In genomic region chr20:2101935-2102584, GRCh38 we compare ENCODE assay signal across 8 cellular contexts.
A peak's percentile ranks its signal among the peaks of the same experiment; 100 is the strongest.
DNase-seq lines count a peak whose midpoint lies in the region; ATAC-seq and TF ChIP-seq lines count a peak whose summit lies in the region.

No MANE protein-coding gene starts in this region.

- no peaks in the 10 kb centered on the region for H3K27me3 Mint-ChIP-seq in central memory CD8-positive, alpha-beta T cell

- H3K36me3 Mint-ChIP-seq in central memory CD8-positive, alpha-beta T cell (ENCODE audit: insufficient read depth), result peaks cover 19% of the 10 kb centered on the region

- peak; percentile 86 for TF ChIP-seq POLR2A in GM19193 (IDR thresholded peaks at IDR 0.05; ENCODE audit: extremely low read depth, insufficient read depth, insufficient read length)

- DNase-seq in Ammon's horn (ENCODE audit: low spot score) (peak; percentile 94), NCI-H446 (lab: John Stamatoyannopoulos, UW) (peak; percentile 93), islet precursor cell (peak; percentile 94)
- peak; percentile 82 to 83 for DNase-seq in central memory CD8-positive, alpha-beta T cell (ENCODE audit: low spot score in 2 of 2)
- DNase-seq in stimulated activated CD4-positive, alpha-beta T cell treated with anti-CD3 and anti-CD28 coated beads, Interleukin-12 subunit alpha, Interleukin-12 subunit beta, amount 100 ng/mL, for 4 hours, result peak; percentile 83

- peak overlapping the region; percentile 88 for H3K4me3 Mint-ChIP-seq in central memory CD8-positive, alpha-beta T cell

- peak overlapping the region; percentile 99 for H3K27ac Mint-ChIP-seq in central memory CD8-positive, alpha-beta T cell (ENCODE audit: low read depth)

- peaks cover 43% of the 10 kb centered on the region for H3K4me1 Mint-ChIP-seq in central memory CD8-positive, alpha-beta T cell

- ATAC-seq in HG03378 (IDR thresholded peaks at IDR 0.05; ENCODE audit: unreplicated experiment), result peak; percentile 78
- ATAC-seq in activated CD4-positive, CD25-positive, alpha-beta regulatory T cell treated with anti-CD3 and anti-CD28 coated beads, Interleukin-2, amount 50 U/mL, for 24 hours, result peak; percentile 80 to 81
- peak; percentile 84 for ATAC-seq in central memory CD8-positive, alpha-beta T cell (replicated peaks; ENCODE audit: extremely low read depth, poor library complexity, severe bottlenecking)

- no peaks in the 10 kb centered on the region for H3K9me3 Mint-ChIP-seq in central memory CD8-positive, alpha-beta T cell

Comparison
In these comparisons a context has a peak if more than half of its experiments do, and no peak if none do; other contexts are left out.
1. Peak in every context shown above with its lines: DNase-seq and ATAC-seq.